Comparison of ENCODE assay signal across 15 cellular contexts in genomic region chr9:119272500-119273211, GRCh38.
A peak's percentile ranks its signal among the peaks of the same experiment; 100 is the strongest.
DNase-seq lines count a peak whose midpoint lies in the region; ATAC-seq and TF ChIP-seq lines count a peak whose summit lies in the region.
"Had no signal": no experiment of that assay in that cellular context is flagged by ENCODE, and none has a peak within 500 bp of the region (broad histone marks: within the 10 kb centered on the region; RNA-seq: fewer than 3 reads in every experiment).

No MANE protein-coding gene starts in this region.

- no peaks in the 10 kb centered on the region for H3K36me3 Mint-ChIP-seq in nephron (ENCODE audit: low read depth)

- no peak overlapping the region for H3K4me3 Mint-ChIP-seq in nephron
- H3K4me3 Mint-ChIP-seq: CD4-positive, alpha-beta T cell had no signal

- no peak for TF ChIP-seq CTCF in nephron (IDR thresholded peaks at IDR 0.05; ENCODE audit: unreplicated experiment in 3 of 3)
- TF ChIP-seq CTCF in gastrocnemius medialis (IDR thresholded peaks at IDR 0.05 in 4 of 5, conservative IDR thresholded peaks at IDR 0.05 in 1 of 5): no peak

- DNase-seq in ELF-1 (ENCODE audit: low read depth, low spot score) (peak; percentile 15), caudate nucleus (lab: John Stamatoyannopoulos, UW) (peak in 1 of 61 donors; percentile 9), NCI-H1436 (lab: John Stamatoyannopoulos, UW) (no peak), gastrocnemius medialis (no peak)
- DNase-seq: CD4-positive, alpha-beta T cell; H7; NCI-H1048; NCI-H1694; NCI-H345; NCI-H526 treated with DMSO at 0.1 percent for 48 hours; NK-92 treated with Interleukin-12 subunit alpha and Interleukin-12 subunit beta, amount 100 ng/mL, for 24 hours had no signal

- H3K36me3 ChIP-seq in HUES48 (ENCODE audit: control insufficient read depth, insufficient read depth, low read length) (no peaks in the 10 kb centered on the region), gastrocnemius medialis (no peaks in the 10 kb centered on the region)
- H3K36me3 ChIP-seq: SJSA1 had no signal

- no peaks in the 10 kb centered on the region for H3K27me3 ChIP-seq in HUES48 (ENCODE audit: control insufficient read depth, insufficient read depth, low read length)
- H3K27me3 ChIP-seq in gastrocnemius medialis: no peaks in the 10 kb centered on the region
- H3K27me3 ChIP-seq: SJSA1 had no signal

- H3K27me3 Mint-ChIP-seq in nephron (ENCODE audit: low read depth): no peaks in the 10 kb centered on the region
- H3K27me3 Mint-ChIP-seq: CD4-positive, alpha-beta T cell had no signal

- no peak overlapping the region for H3K4me3 ChIP-seq in HUES48 (ENCODE audit: low read depth, low read length)
- H3K4me3 ChIP-seq in gastrocnemius medialis: no peak overlapping the region
- H3K4me3 ChIP-seq: SJSA1 had no signal

- no peak overlapping the region for H3K9ac ChIP-seq in HUES48 (ENCODE audit: low read depth, low read length)

- H3K27ac Mint-ChIP-seq in nephron: peak overlapping the region; percentile 16 to 58 (median 28)
- H3K27ac Mint-ChIP-seq: CD4-positive, alpha-beta T cell had no signal

- H3K4me1 Mint-ChIP-seq in nephron: peaks cover 21% of the 10 kb centered on the region

- H3K27ac ChIP-seq in HUES48 (ENCODE audit: low read depth, low read length) (peak overlapping the region; percentile 48), caudate nucleus (ENCODE audit: low read depth, low read length) (peak overlapping the region; percentile 50), gastrocnemius medialis (peak overlapping the region in 1 of 4 donors; percentile 14)
- H3K27ac ChIP-seq: SJSA1 had no signal

- H3K4me1 ChIP-seq in HUES48 (ENCODE audit: control insufficient read depth, insufficient read depth, low read length): peaks cover 22% of the 10 kb centered on the region
- peaks cover 7 to 9% of the 10 kb centered on the region in 2 donors for H3K4me1 ChIP-seq in gastrocnemius medialis
- H3K4me1 ChIP-seq: SJSA1 had no signal

- ATAC-seq in HG02642 (IDR thresholded peaks at IDR 0.05; ENCODE audit: poor library complexity, unreplicated experiment) (no peak), gastrocnemius medialis (no peak)

- in situ Hi-C loops in gastrocnemius medialis (cut with MboI; ENCODE audit: low sequenced_read_pairs in 4 of 4): no loop called here

- TF ChIP-seq POLR2A in gastrocnemius medialis (IDR thresholded peaks at IDR 0.05): no peak

- H3K9me3 Mint-ChIP-seq in nephron: no peaks in the 10 kb centered on the region

- H3K9me3 ChIP-seq in HUES48 (ENCODE audit: control insufficient read depth, insufficient read depth, low read length) (no peaks in the 10 kb centered on the region), gastrocnemius medialis (no peaks in the 10 kb centered on the region)
- H3K9me3 ChIP-seq: SJSA1 had no signal

- intact Hi-C loops in gastrocnemius medialis (cut with DNase I; ENCODE audit: low total_unique reads): loop anchor here (10.0 kb wide), 1 partner anchor 88 kb away; no protein-coding TSS in a partner anchor
